In the genomic region with DNA sequence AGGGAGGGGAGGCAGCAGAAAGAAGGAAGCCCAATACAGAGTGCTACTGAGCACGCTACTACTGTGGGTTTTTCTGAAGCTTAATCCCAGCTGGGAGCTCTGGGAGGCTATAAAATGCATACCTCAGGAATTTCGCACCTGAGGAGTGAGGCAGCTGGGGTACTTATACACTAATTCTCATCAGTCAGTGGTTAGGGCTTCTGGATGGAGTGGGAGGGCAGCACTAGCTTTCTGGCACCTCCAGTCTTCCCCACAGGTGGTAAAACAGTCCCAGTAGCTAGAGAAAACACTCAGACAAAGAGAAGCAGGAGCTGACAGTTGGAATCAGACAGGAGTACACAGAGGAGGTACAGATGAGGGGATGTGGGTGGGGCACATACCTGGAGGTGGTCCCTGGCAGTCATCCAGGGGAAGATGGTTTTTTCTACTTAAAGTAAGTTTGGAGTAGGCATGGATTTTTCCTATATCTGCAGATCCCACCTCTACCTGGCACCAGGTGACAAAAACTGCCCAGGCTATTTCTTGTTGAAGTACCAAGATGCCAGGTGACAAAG, we compare ENCODE assay signal across 29 cellular contexts. TPM values are rescaled to one million over a fixed set of nuclear protein-coding genes. Genes with fewer than 3 reads are reported as not detected.
"Had no signal": no experiment of that assay in that cellular context is flagged by ENCODE, and none has a peak within 500 bp of the region (broad histone marks: within the 10 kb centered on the region; RNA-seq: fewer than 3 reads in every experiment).

No MANE protein-coding gene starts in this region.

- H3K36me3 ChIP-seq: ascending aorta, breast epithelium, esophagus muscularis mucosa, gastroesophageal sphincter, heart right ventricle, left lung, right atrium auricular region, tibial nerve had no signal

- H3K9me3 ChIP-seq: ascending aorta, breast epithelium, esophagus muscularis mucosa, gastroesophageal sphincter, heart right ventricle, left lung, mucosa of descending colon, right atrium auricular region, tibial nerve had no signal

- H3K4me3 ChIP-seq: ascending aorta, breast epithelium, esophagus muscularis mucosa, gastroesophageal sphincter, heart right ventricle, left lung, mucosa of descending colon, right atrium auricular region, tibial nerve had no signal

- ATAC-seq: activated CD8-positive, alpha-beta T cell treated with anti-CD3 and anti-CD28 coated beads for 36 hours; activated T-cell treated with anti-CD3 and anti-CD28 coated beads, Interleukin-2, amount 50 U/mL, for 72 hours; gastroesophageal sphincter; heart right ventricle; left lung; mucosa of descending colon; stimulated activated naive CD8-positive, alpha-beta T cell treated with anti-CD3 and anti-CD28 coated beads, Interleukin-15, Interleukin-2, amounts not matched to agents 100 U/mL and 50 U/mL, for 24 hours had no signal

- H3K4me3 Mint-ChIP-seq: activated CD4-positive, alpha-beta T cell treated with anti-CD3 and anti-CD28 coated beads, Interleukin-2, amount 10 ng/mL, durations not matched to agents 24 days and 14 days; activated CD8-positive, alpha-beta T cell treated with anti-CD3 and anti-CD28 coated beads for 36 hours; activated naive CD4-positive, alpha-beta T cell treated with anti-CD3 and anti-CD28 coated beads, Interleukin-2, amount 50 U/mL, for 24 hours; activated T-cell treated with anti-CD3 and anti-CD28 coated beads, Interleukin-2, amount 50 U/mL, for 72 hours; dendritic cell treated with granulocyte-macrophage colony-stimulating factor and Interleukin-4, amounts not matched to agents 40 ng/mL and 50 ng/mL, for 4 days; naive B cell; neural crest cell had no signal

- H3K4me1 Mint-ChIP-seq: activated CD4-positive, alpha-beta T cell treated with anti-CD3 and anti-CD28 coated beads, Interleukin-2, amount 10 ng/mL, durations not matched to agents 24 days and 14 days; activated naive CD4-positive, alpha-beta T cell treated with anti-CD3 and anti-CD28 coated beads, Interleukin-2, amount 50 U/mL, for 24 hours; naive B cell; neural crest cell had no signal

- H3K27ac ChIP-seq: ascending aorta, breast epithelium, esophagus muscularis mucosa, gastroesophageal sphincter, heart right ventricle, left lung, right atrium auricular region, tibial nerve had no signal

- H3K27me3 ChIP-seq: breast epithelium, right atrium auricular region had no signal

- H3K4me1 ChIP-seq: breast epithelium, left lung, right atrium auricular region, tibial nerve had no signal

- H3K9me3 Mint-ChIP-seq: activated CD4-positive, alpha-beta T cell treated with anti-CD3 and anti-CD28 coated beads, Interleukin-2, amount 10 ng/mL, durations not matched to agents 24 days and 14 days; activated CD8-positive, alpha-beta T cell treated with anti-CD3 and anti-CD28 coated beads for 36 hours; activated naive CD4-positive, alpha-beta T cell treated with anti-CD3 and anti-CD28 coated beads, Interleukin-2, amount 50 U/mL, for 24 hours; activated T-cell treated with anti-CD3 and anti-CD28 coated beads, Interleukin-2, amount 50 U/mL, for 72 hours; dendritic cell treated with granulocyte-macrophage colony-stimulating factor and Interleukin-4, amounts not matched to agents 40 ng/mL and 50 ng/mL, for 4 days; naive B cell; neural crest cell had no signal

- H3K36me3 Mint-ChIP-seq: activated naive CD4-positive, alpha-beta T cell treated with anti-CD3 and anti-CD28 coated beads, Interleukin-2, amount 50 U/mL, for 24 hours; naive B cell had no signal

- H3K27ac Mint-ChIP-seq: activated CD4-positive, alpha-beta T cell treated with anti-CD3 and anti-CD28 coated beads, Interleukin-2, amount 10 ng/mL, durations not matched to agents 24 days and 14 days; activated CD8-positive, alpha-beta T cell treated with anti-CD3 and anti-CD28 coated beads for 36 hours; activated naive CD4-positive, alpha-beta T cell treated with anti-CD3 and anti-CD28 coated beads, Interleukin-2, amount 50 U/mL, for 24 hours; activated T-cell treated with anti-CD3 and anti-CD28 coated beads, Interleukin-2, amount 50 U/mL, for 72 hours; dendritic cell treated with granulocyte-macrophage colony-stimulating factor and Interleukin-4, amounts not matched to agents 40 ng/mL and 50 ng/mL, for 4 days; naive B cell; progenitor cell of endocrine pancreas had no signal

- DNase-seq: activated CD4-positive, alpha-beta T cell treated with anti-CD3 and anti-CD28 coated beads, Interleukin-2, amount 10 ng/mL, durations not matched to agents 24 days and 14 days; activated CD8-positive, alpha-beta T cell treated with anti-CD3 and anti-CD28 coated beads for 36 hours; activated effector memory CD4-positive, alpha-beta T cell treated with anti-CD3 and anti-CD28 coated beads, Interleukin-2, amount 50 U/mL, for 16 hours; activated T-cell treated with anti-CD3 and anti-CD28 coated beads, Interleukin-2, amount 50 U/mL, for 72 hours; cerebellar nuclear complex; effector CD8-positive, alpha-beta T cell; heart right ventricle; left lung; mammary epithelial cell; mucosa of descending colon; naive B cell; stimulated activated naive CD8-positive, alpha-beta T cell treated with anti-CD3 and anti-CD28 coated beads, Interleukin-15, Interleukin-2, amounts not matched to agents 100 U/mL and 50 U/mL, for 24 hours; substantia nigra; T-helper 9 cell had no signal

RNA-seq across cellular contexts. Expression of gene CPXM1, which starts 37.8 kb away (rescaled TPM):
- total RNA-seq: ascending aorta had no signal
- polyA plus RNA-seq: mammary epithelial cell had no signal

RNA-seq across cellular contexts. Expression of gene C20orf141, which starts 52.1 kb away (rescaled TPM):
- total RNA-seq: activated CD4-positive, alpha-beta T cell treated with anti-CD3 and anti-CD28 coated beads, Interleukin-2, amount 10 ng/mL, durations not matched to agents 24 days and 14 days; activated CD8-positive, alpha-beta T cell treated with anti-CD3 and anti-CD28 coated beads for 36 hours; activated T-cell treated with anti-CD3 and anti-CD28 coated beads, Interleukin-2, amount 50 U/mL, for 72 hours; ascending aorta; breast epithelium; endothelial cell of umbilical vein; esophagus muscularis mucosa; gastroesophageal sphincter; heart right ventricle; kidney epithelial cell; left lung; mammary epithelial cell; mucosa of descending colon; neural crest cell; progenitor cell of endocrine pancreas; right atrium auricular region; skeletal muscle tissue; tibial nerve had no signal
- polyA plus RNA-seq: endothelial cell of umbilical vein, heart right ventricle, mammary epithelial cell had no signal

RNA-seq across cellular contexts. Expression of gene TMEM239, which starts 53.5 kb away (rescaled TPM):
- total RNA-seq: activated CD4-positive, alpha-beta T cell treated with anti-CD3 and anti-CD28 coated beads, Interleukin-2, amount 10 ng/mL, durations not matched to agents 24 days and 14 days; activated CD8-positive, alpha-beta T cell treated with anti-CD3 and anti-CD28 coated beads for 36 hours; activated T-cell treated with anti-CD3 and anti-CD28 coated beads, Interleukin-2, amount 50 U/mL, for 72 hours; ascending aorta; endothelial cell of umbilical vein; esophagus muscularis mucosa; heart right ventricle; kidney epithelial cell; left lung; mammary epithelial cell; mucosa of descending colon; neural crest cell; omental fat pad; progenitor cell of endocrine pancreas; right atrium auricular region; skeletal muscle tissue; tibial nerve had no signal
- polyA plus RNA-seq: adipose tissue, endothelial cell of umbilical vein, heart right ventricle, mammary epithelial cell had no signal
